In genomic region chr17:39402279-39402889, GRCh38 we compare ENCODE assay signal across 1 cellular context.
TF ChIP-seq lines count a peak whose summit lies in the region.

No MANE protein-coding gene starts in this region.

TF ChIP-seq in HepG2, 621 proteins besides CTCF, POLR2A, EP300 and RAD21 (continued from another document and continues in another):
- TF ChIP-seq ZNF609 (CRISPR knock-in tag; IDR thresholded peaks at IDR 0.05; ENCODE audit: borderline replicate concordance) (no peak), FOXA3 (CRISPR knock-in tag; IDR thresholded peaks at IDR 0.05) (peak; percentile 11; the same call in 1 of the 2 replicates), TCF7L2 (IDR thresholded peaks at IDR 0.05; ENCODE audit: low read depth, low read length) (no peak), IRX3 (CRISPR knock-in tag; IDR thresholded peaks at IDR 0.05; ENCODE audit: borderline replicate concordance, low read depth) (no peak), ZNF263 (CRISPR knock-in tag; IDR thresholded peaks at IDR 0.05) (no peak), TBX3 (IDR thresholded peaks at IDR 0.05; ENCODE audit: borderline replicate concordance) (no peak), ZNF572 (CRISPR knock-in tag; IDR thresholded peaks at IDR 0.05) (no peak), ZNF274 (CRISPR knock-in tag; IDR thresholded peaks at IDR 0.05) (no peak), SUZ12 (IDR thresholded peaks at IDR 0.05; ENCODE audit: low read depth, low read length) (no peak), TRAFD1 (CRISPR knock-in tag; IDR thresholded peaks at IDR 0.05; ENCODE audit: borderline replicate concordance) (no peak), NFE2 (CRISPR knock-in tag; IDR thresholded peaks at IDR 0.05) (no peak), MYPOP (CRISPR knock-in tag; IDR thresholded peaks at IDR 0.05) (no peak), THAP9 (CRISPR knock-in tag; IDR thresholded peaks at IDR 0.05; ENCODE audit: borderline replicate concordance) (no peak), KIAA2018 (CRISPR knock-in tag; IDR thresholded peaks at IDR 0.05; ENCODE audit: borderline replicate concordance) (no peak), ZNF670 (CRISPR knock-in tag; IDR thresholded peaks at IDR 0.05; ENCODE audit: borderline replicate concordance) (0 out of 2 replicates have a peak, but pooled peaks have one; percentile 15), ZBTB44 (CRISPR knock-in tag; IDR thresholded peaks at IDR 0.05) (0 out of 2 replicates have a peak, but pooled peaks have one; percentile 38), TEAD2 (CRISPR knock-in tag; IDR thresholded peaks at IDR 0.05) (no peak), ZBTB20 (CRISPR knock-in tag; IDR thresholded peaks at IDR 0.05; ENCODE audit: borderline replicate concordance, low read depth) (no peak), RAD51 (IDR thresholded peaks at IDR 0.05; ENCODE audit: borderline replicate concordance) (no peak), AHR (CRISPR knock-in tag; IDR thresholded peaks at IDR 0.05) (peak; percentile 69; the same call in 1 of the 2 replicates), AKAP8 (CRISPR knock-in tag; IDR thresholded peaks at IDR 0.05) (no peak), REST (IDR thresholded peaks at IDR 0.05; ENCODE audit: borderline replicate concordance in 1 of 2, low read depth in 1 of 2, low read length in 2 of 2) (no peak), ZNF720 (CRISPR knock-in tag; IDR thresholded peaks at IDR 0.05) (no peak), ZBTB7B (CRISPR knock-in tag; IDR thresholded peaks at IDR 0.05) (no peak; the same call in 1 of the 2 replicates), ZNF350 (CRISPR knock-in tag; IDR thresholded peaks at IDR 0.05; ENCODE audit: borderline replicate concordance, low read depth) (peak; percentile 30; the same call in 1 of the 2 replicates), MIXL1 (CRISPR knock-in tag; IDR thresholded peaks at IDR 0.05) (no peak), ZBTB8A (CRISPR knock-in tag; IDR thresholded peaks at IDR 0.05; ENCODE audit: borderline replicate concordance, low read depth) (no peak), ZNF367 (CRISPR knock-in tag; IDR thresholded peaks at IDR 0.05; ENCODE audit: borderline replicate concordance) (no peak), SOX13 (IDR thresholded peaks at IDR 0.05) (no peak), SOX13 (CRISPR knock-in tag; conservative IDR thresholded peaks at IDR 0.05 in 1 of 2, IDR thresholded peaks at IDR 0.05 in 1 of 2) (0 out of 4 replicates have a peak, but pooled peaks of 1 of the 2 experiments have one; percentile 23), MEIS2 (CRISPR knock-in tag; IDR thresholded peaks at IDR 0.05) (no peak), STAT5B (CRISPR knock-in tag; IDR thresholded peaks at IDR 0.05) (no peak), RELA (CRISPR knock-in tag; IDR thresholded peaks at IDR 0.05) (no peak)
